In genomic region chr4:173855015-173855414, GRCh38 we compare ENCODE assay signal across 21 cellular contexts.
"Had no signal": no experiment of that assay in that cellular context is flagged by ENCODE, and none has a peak within 500 bp of the region (broad histone marks: within the 10 kb centered on the region; RNA-seq: fewer than 3 reads in every experiment).

No MANE protein-coding gene starts in this region.

- H3K27ac ChIP-seq: lower lobe of right lung, prostate gland, stomach, thyroid gland, vagina had no signal

- ATAC-seq: left ventricle myocardium superior; lower lobe of right lung; naive thymus-derived CD8-positive, alpha-beta T cell; right cardiac atrium; stimulated activated effector memory CD8-positive, alpha-beta T cell treated with anti-CD3 and anti-CD28 coated beads, Interleukin-12 subunit alpha, Interleukin-12 subunit beta, amount 100 ng/mL, for 72 hours had no signal

- H3K27me3 ChIP-seq: esophagus muscularis mucosa, sigmoid colon, stomach, thyroid gland, vagina had no signal

- H3K36me3 ChIP-seq: esophagus muscularis mucosa, lower lobe of right lung, prostate gland, sigmoid colon, stomach, thyroid gland, vagina had no signal

- H3K4me3 ChIP-seq: esophagus muscularis mucosa, lower lobe of right lung, prostate gland, sigmoid colon, stomach, thyroid gland, vagina had no signal

- DNase-seq: effector CD8-positive, alpha-beta T cell; endodermal cell; hypothalamus; immature natural killer cell; left ventricle myocardium superior; lower lobe of right lung; naive thymus-derived CD8-positive, alpha-beta T cell; nephron progenitor cell; nucleus accumbens; right cardiac atrium; sigmoid colon; stimulated activated CD4-positive, alpha-beta T cell treated with anti-CD3 and anti-CD28 coated beads, Interleukin-2, amount 100 ng/mL, for 24 hours; stimulated activated CD4-positive, alpha-beta T cell treated with anti-CD3 and anti-CD28 coated beads, Interleukin-4, amount 100 ng/mL, for 24 hours; stimulated activated naive CD4-positive, alpha-beta T cell treated with Interleukin-2 at 50 U/mL for 16 hours; stomach; thyroid gland; trophoblast cell had no signal

- H3K4me1 ChIP-seq: lower lobe of right lung, prostate gland, stomach, thyroid gland, vagina had no signal

- H3K9me3 ChIP-seq: esophagus muscularis mucosa, lower lobe of right lung, prostate gland, sigmoid colon, stomach, thyroid gland, vagina had no signal
